In the genomic region with DNA sequence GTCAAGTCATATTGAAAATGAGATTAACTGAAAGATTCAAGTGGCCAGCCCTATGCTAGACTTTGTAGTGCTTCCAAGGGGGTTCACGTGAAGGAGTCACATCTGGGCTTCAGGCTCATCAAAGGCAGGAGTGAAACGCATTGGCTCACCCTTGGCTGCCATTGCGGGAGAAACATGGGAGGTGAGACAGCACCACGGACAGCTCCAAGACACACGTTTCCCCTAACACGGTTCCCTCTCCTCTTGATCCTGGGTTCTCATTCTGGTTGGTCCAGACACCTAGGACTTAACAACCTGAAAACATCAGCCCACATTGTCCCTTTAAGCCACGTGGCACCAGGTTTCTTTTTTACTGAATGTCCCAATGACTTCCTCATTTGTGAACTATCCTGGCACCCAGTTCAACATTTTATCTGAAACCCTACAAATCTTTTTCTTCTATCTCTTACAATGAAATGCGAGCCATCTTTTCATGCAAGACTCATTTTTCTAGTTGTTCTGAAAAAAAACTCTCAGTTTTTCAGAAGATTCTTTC, we compare ENCODE assay signal across 27 cellular contexts.
DNase-seq lines count a peak whose midpoint lies in the region; ATAC-seq and TF ChIP-seq lines count a peak whose summit lies in the region.
"Had no signal": no experiment of that assay in that cellular context is flagged by ENCODE, and none has a peak within 500 bp of the region (broad histone marks: within the 10 kb centered on the region; RNA-seq: fewer than 3 reads in every experiment).

No MANE protein-coding gene starts in this region.

- H3K4me3 ChIP-seq in NB4 (ENCODE audit: low read depth, low read length) (no peak overlapping the region), endodermal cell (ENCODE audit: low read length) (no peak overlapping the region), left ventricle myocardium inferior (no peak overlapping the region)
- H3K4me3 ChIP-seq: body of pancreas, heart left ventricle, sigmoid colon had no signal

- no peaks in the 10 kb centered on the region for H3K36me3 Mint-ChIP-seq in endodermal cell (ENCODE audit: low read depth)
- no peaks in the 10 kb centered on the region for H3K36me3 Mint-ChIP-seq in progenitor cell of endocrine pancreas (ENCODE audit: insufficient read depth)
- H3K36me3 Mint-ChIP-seq in T-helper 17 cell (ENCODE audit: low read depth) = no peaks in the 10 kb centered on the region
- H3K36me3 Mint-ChIP-seq: CD4-positive, alpha-beta memory T cell; natural killer cell had no signal

- H3K9ac ChIP-seq in endodermal cell (ENCODE audit: extremely low read depth, low read length, poor library complexity, severe bottlenecking) = no peak overlapping the region

- TF ChIP-seq POLR2A in NB4 (IDR thresholded peaks at IDR 0.05; ENCODE audit: extremely low read depth, insufficient read length) = no peak

- intact Hi-C loops in left ventricle myocardium inferior (cut with micrococcal nuclease) = no loop called here

- H3K27me3 Mint-ChIP-seq in endodermal cell (ENCODE audit: insufficient read depth) (no peaks in the 10 kb centered on the region), progenitor cell of endocrine pancreas (no peaks in the 10 kb centered on the region), T-helper 17 cell (no peaks in the 10 kb centered on the region)
- H3K27me3 Mint-ChIP-seq: activated naive CD8-positive, alpha-beta T cell treated with anti-CD3 and anti-CD28 coated beads, Interleukin-2, amount 50 U/mL, for 24 hours; CD4-positive, alpha-beta memory T cell; stimulated activated naive CD8-positive, alpha-beta T cell treated with anti-CD3 and anti-CD28 coated beads, Interleukin-15, Interleukin-2, amounts not matched to agents 100 ng/mL and 50 ng/mL, for 24 hours had no signal

- H3K4me1 ChIP-seq in endodermal cell (ENCODE audit: control insufficient read depth, insufficient read depth, low read length) (no peaks in the 10 kb centered on the region), left ventricle myocardium inferior (no peaks in the 10 kb centered on the region)
- H3K4me1 ChIP-seq: body of pancreas, heart left ventricle, sigmoid colon had no signal

- H3K27ac Mint-ChIP-seq in endodermal cell (no peak overlapping the region), progenitor cell of endocrine pancreas (no peak overlapping the region), T-helper 17 cell (no peak overlapping the region)
- H3K27ac Mint-ChIP-seq: activated naive CD8-positive, alpha-beta T cell treated with anti-CD3 and anti-CD28 coated beads, Interleukin-2, amount 50 U/mL, for 24 hours; CD4-positive, alpha-beta memory T cell; natural killer cell; stimulated activated naive CD8-positive, alpha-beta T cell treated with anti-CD3 and anti-CD28 coated beads, Interleukin-15, Interleukin-2, amounts not matched to agents 100 ng/mL and 50 ng/mL, for 24 hours had no signal

- H3K27me3 ChIP-seq in endodermal cell (ENCODE audit: control insufficient read depth, insufficient read depth, low read length, poor library complexity, severe bottlenecking) (no peaks in the 10 kb centered on the region), left ventricle myocardium inferior (ENCODE audit: low read depth) (no peaks in the 10 kb centered on the region)
- H3K27me3 ChIP-seq: body of pancreas, heart left ventricle, sigmoid colon had no signal

- no peak for TF ChIP-seq CTCF in NB4 (IDR thresholded peaks at IDR 0.05; ENCODE audit: low read depth, low read length)
- no peak for TF ChIP-seq CTCF in endodermal cell (conservative IDR thresholded peaks at IDR 0.05)
- no peak for TF ChIP-seq CTCF in progenitor cell of endocrine pancreas (IDR thresholded peaks at IDR 0.05; ENCODE audit: unreplicated experiment)
- TF ChIP-seq CTCF in left ventricle myocardium inferior (IDR thresholded peaks at IDR 0.05; ENCODE audit: borderline replicate concordance) = no peak

- no peaks in the 10 kb centered on the region for H3K9me3 Mint-ChIP-seq in endodermal cell
- no peaks in the 10 kb centered on the region for H3K9me3 Mint-ChIP-seq in progenitor cell of endocrine pancreas (ENCODE audit: low read depth)
- H3K9me3 Mint-ChIP-seq: activated naive CD8-positive, alpha-beta T cell treated with anti-CD3 and anti-CD28 coated beads, Interleukin-2, amount 50 U/mL, for 24 hours; stimulated activated naive CD8-positive, alpha-beta T cell treated with anti-CD3 and anti-CD28 coated beads, Interleukin-15, Interleukin-2, amounts not matched to agents 100 ng/mL and 50 ng/mL, for 24 hours had no signal

- WGBS in endodermal cell (ENCODE audit: insufficient coverage in 1 of 2, insufficient read length in 1 of 2), 2 experiments = 20 to 61% methylated on average over 1 to 8 of the region's 8 CpGs

- H3K9me3 ChIP-seq in endodermal cell (ENCODE audit: control insufficient read depth, low read length) (no peaks in the 10 kb centered on the region), left ventricle myocardium inferior (replicated peaks) (no peaks in the 10 kb centered on the region), T-helper 17 cell (ENCODE audit: control insufficient read depth, low read length, poor library complexity, severe bottlenecking) (no peaks in the 10 kb centered on the region)
- H3K9me3 ChIP-seq: body of pancreas, heart left ventricle, sigmoid colon had no signal

- H3K27ac ChIP-seq in endodermal cell (ENCODE audit: low read depth, low read length) = no peak overlapping the region
- H3K27ac ChIP-seq in left ventricle myocardium inferior (replicated peaks) = no peak overlapping the region
- H3K27ac ChIP-seq: 22Rv1, body of pancreas, heart left ventricle, sigmoid colon had no signal

- H3K36me3 ChIP-seq in endodermal cell (ENCODE audit: control insufficient read depth, insufficient read depth, low read length) (no peaks in the 10 kb centered on the region), left ventricle myocardium inferior (no peaks in the 10 kb centered on the region)
- H3K36me3 ChIP-seq: heart left ventricle, sigmoid colon had no signal

- H3K4me3 Mint-ChIP-seq in endodermal cell (no peak overlapping the region), progenitor cell of endocrine pancreas (ENCODE audit: low read depth) (no peak overlapping the region), T-helper 17 cell (no peak overlapping the region)
- H3K4me3 Mint-ChIP-seq: activated naive CD8-positive, alpha-beta T cell treated with anti-CD3 and anti-CD28 coated beads, Interleukin-2, amount 50 U/mL, for 24 hours; CD4-positive, alpha-beta memory T cell; natural killer cell; stimulated activated naive CD8-positive, alpha-beta T cell treated with anti-CD3 and anti-CD28 coated beads, Interleukin-15, Interleukin-2, amounts not matched to agents 100 ng/mL and 50 ng/mL, for 24 hours had no signal

- no peak for ATAC-seq in T-helper 17 cell
- ATAC-seq: activated naive CD8-positive, alpha-beta T cell treated with anti-CD3 and anti-CD28 coated beads, Interleukin-2, amount 50 U/mL, for 24 hours; body of pancreas; heart left ventricle; left lobe of liver; natural killer cell had no signal

- DNase-seq in DMS 273 (lab: John Stamatoyannopoulos, UW; ENCODE audit: unreplicated experiment) (peak; percentile 13), DMS 273 treated with DMSO at 0.1 percent for 48 hours (lab: John Stamatoyannopoulos, UW) (no peak), NB4 (ENCODE audit: low read depth) (peak; percentile 4), endodermal cell (peak; percentile 75), progenitor cell of endocrine pancreas (ENCODE audit: low spot score, unreplicated experiment) (peak; percentile 24), left ventricle myocardium inferior (no peak), SIG-M5 treated with dmso at 0.1 percent for 504 hours (lab: John Stamatoyannopoulos, UW; ENCODE audit: unreplicated experiment) (no peak), T-helper 17 cell (no peak)
- DNase-seq: activated CD4-positive, alpha-beta T cell treated with anti-CD3 and anti-CD28 coated beads, Interleukin-2, amount 50 U/mL, for 4 hours; activated effector memory CD4-positive, alpha-beta T cell treated with Interleukin-2 at 50 U/mL for 16 hours; activated naive CD8-positive, alpha-beta T cell treated with anti-CD3 and anti-CD28 coated beads, Interleukin-2, amount 50 U/mL, for 24 hours; AML-193; body of pancreas; CD4-positive, alpha-beta memory T cell; DMS153; GDM1; heart left ventricle; midbrain; natural killer cell; NCI-H1092; NCI-H1930; NCI-H69; posterior cingulate gyrus; sigmoid colon had no signal

- H3K4me1 Mint-ChIP-seq in endodermal cell = no peaks in the 10 kb centered on the region
- no peaks in the 10 kb centered on the region for H3K4me1 Mint-ChIP-seq in progenitor cell of endocrine pancreas (ENCODE audit: low read depth)
- no peaks in the 10 kb centered on the region for H3K4me1 Mint-ChIP-seq in T-helper 17 cell
- H3K4me1 Mint-ChIP-seq: activated naive CD8-positive, alpha-beta T cell treated with anti-CD3 and anti-CD28 coated beads, Interleukin-2, amount 50 U/mL, for 24 hours; CD4-positive, alpha-beta memory T cell; natural killer cell had no signal

Comparison
In these comparisons a context has a peak if more than half of its experiments do, and no peak if none do; other contexts are left out.
1. DNase-seq: peak in DMS 273 (single experiment), NB4 (single experiment), endodermal cell (single experiment) and progenitor cell of endocrine pancreas (single experiment); none in DMS 273 treated with DMSO at 0.1 percent for 48 hours (single experiment), left ventricle myocardium inferior (single experiment), SIG-M5 treated with dmso at 0.1 percent for 504 hours (single experiment) and T-helper 17 cell (0 of 3).